Comparison of ENCODE assay signal across 20 cellular contexts in genomic region chr3:162641317-162641716, GRCh38.
"Had no signal": no experiment of that assay in that cellular context is flagged by ENCODE, and none has a peak within 500 bp of the region (broad histone marks: within the 10 kb centered on the region; RNA-seq: fewer than 3 reads in every experiment).

No MANE protein-coding gene starts in this region.

- H3K9me3 ChIP-seq: psoas muscle, thyroid gland, uterus had no signal

- H3K27ac ChIP-seq: epithelial cell of prostate, esophagus muscularis mucosa, gastroesophageal sphincter, psoas muscle, thyroid gland, upper lobe of left lung, uterus had no signal

- H3K27me3 ChIP-seq: esophagus muscularis mucosa, gastroesophageal sphincter, thyroid gland, upper lobe of left lung, uterus had no signal

- H3K4me3 ChIP-seq: esophagus muscularis mucosa, gastroesophageal sphincter, psoas muscle, thyroid gland, upper lobe of left lung, uterus had no signal

- H3K36me3 ChIP-seq: esophagus muscularis mucosa, gastroesophageal sphincter, thyroid gland, upper lobe of left lung, uterus had no signal

- DNase-seq: effector memory CD8-positive, alpha-beta T cell; glutamatergic neuron; immature natural killer cell; kidney; left colon; left ventricle myocardium superior; mesendoderm; naive B cell; psoas muscle; retina; stimulated activated CD4-positive, alpha-beta T cell treated with anti-CD3 and anti-CD28 coated beads, Interleukin-12 subunit alpha, Interleukin-12 subunit beta, amount 100 ng/mL, for 4 hours; stimulated activated CD4-positive, alpha-beta T cell treated with anti-CD3 and anti-CD28 coated beads, Interleukin-2, amount 100 ng/mL, for 48 hours; stimulated activated naive CD4-positive, alpha-beta T cell treated with Interleukin-2 at 50 U/mL for 16 hours; thyroid gland; upper lobe of left lung; uterus had no signal

- H3K4me1 ChIP-seq: esophagus muscularis mucosa, gastroesophageal sphincter, psoas muscle, thyroid gland, upper lobe of left lung, uterus had no signal

- ATAC-seq: effector memory CD8-positive, alpha-beta T cell; gastroesophageal sphincter; left colon; left ventricle myocardium superior; psoas muscle; sciatic nerve had no signal
